ENCODE assay signal across 20 cellular contexts in genomic region chr15:77667351-77667750, GRCh38.
"Had no signal": no experiment of that assay in that cellular context is flagged by ENCODE, and none has a peak within 500 bp of the region (broad histone marks: within the 10 kb centered on the region; RNA-seq: fewer than 3 reads in every experiment).

No MANE protein-coding gene starts in this region.

- H3K4me1 Mint-ChIP-seq: stimulated activated naive CD8-positive, alpha-beta T cell treated with anti-CD3 and anti-CD28 coated beads, Interleukin-15, amount 100 ng/mL, for 72 hours had no signal

- H3K4me3 ChIP-seq: heart left ventricle, lung, psoas muscle, skin epidermis, thoracic aorta, transverse colon had no signal

- H3K27ac ChIP-seq: foreskin keratinocyte, heart left ventricle, psoas muscle, skin epidermis, thoracic aorta, transverse colon had no signal

- H3K27ac Mint-ChIP-seq: dendritic cell treated with granulocyte-macrophage colony-stimulating factor and Interleukin-4, amounts not matched to agents 40 ng/mL and 50 ng/mL, for 4 days; nephron; stimulated activated naive B cell treated with anti-CD40 and anti-IgM and Interleukin-4, amounts not matched to agents 10 μg/mL and 1 μg/mL and 100 μg/mL, for 72 hours had no signal

- H3K9me3 ChIP-seq: heart left ventricle, psoas muscle, thoracic aorta, transverse colon had no signal

- ATAC-seq: foreskin keratinocyte; heart left ventricle; left colon; left ventricle myocardium superior; psoas muscle; sciatic nerve; stimulated activated naive B cell treated with anti-CD40 and anti-IgM and Interleukin-4, amounts not matched to agents 10 μg/mL and 1 μg/mL and 100 μg/mL, for 72 hours; stimulated activated naive CD8-positive, alpha-beta T cell treated with anti-CD3 and anti-CD28 coated beads, Interleukin-15, amount 100 ng/mL, for 72 hours had no signal

- H3K9me3 Mint-ChIP-seq: dendritic cell treated with granulocyte-macrophage colony-stimulating factor and Interleukin-4, amounts not matched to agents 40 ng/mL and 50 ng/mL, for 4 days; nephron; stimulated activated naive B cell treated with anti-CD40 and anti-IgM and Interleukin-4, amounts not matched to agents 10 μg/mL and 1 μg/mL and 100 μg/mL, for 72 hours; stimulated activated naive CD8-positive, alpha-beta T cell treated with anti-CD3 and anti-CD28 coated beads, Interleukin-15, amount 100 ng/mL, for 72 hours had no signal

- H3K4me1 ChIP-seq: foreskin keratinocyte, psoas muscle, transverse colon had no signal

- DNase-seq: erythroblast; foreskin keratinocyte; heart left ventricle; hippocampal formation; left colon; left ventricle myocardium superior; mesenchymal stem cell; midbrain; psoas muscle; stimulated activated CD4-positive, alpha-beta T cell treated with anti-CD3 and anti-CD28 coated beads, Interleukin-2, amount 100 ng/mL, for 24 hours; stimulated activated CD4-positive, alpha-beta T cell treated with anti-CD3 and anti-CD28 coated beads, Interleukin-4, amount 100 ng/mL, for 4 hours; stimulated activated naive B cell treated with anti-CD40 and anti-IgM and Interleukin-4, amounts not matched to agents 10 μg/mL and 1 μg/mL and 100 μg/mL, for 72 hours; stimulated activated naive CD8-positive, alpha-beta T cell treated with anti-CD3 and anti-CD28 coated beads, Interleukin-15, amount 100 ng/mL, for 72 hours; transverse colon had no signal

- H3K36me3 Mint-ChIP-seq: stimulated activated naive B cell treated with anti-CD40 and anti-IgM and Interleukin-4, amounts not matched to agents 10 μg/mL and 1 μg/mL and 100 μg/mL, for 72 hours had no signal

- H3K4me3 Mint-ChIP-seq: dendritic cell treated with granulocyte-macrophage colony-stimulating factor and Interleukin-4, amounts not matched to agents 40 ng/mL and 50 ng/mL, for 4 days; nephron; stimulated activated naive B cell treated with anti-CD40 and anti-IgM and Interleukin-4, amounts not matched to agents 10 μg/mL and 1 μg/mL and 100 μg/mL, for 72 hours; stimulated activated naive CD8-positive, alpha-beta T cell treated with anti-CD3 and anti-CD28 coated beads, Interleukin-15, amount 100 ng/mL, for 72 hours had no signal

- H3K36me3 ChIP-seq: heart left ventricle, thoracic aorta, transverse colon had no signal
